Comparison of ENCODE assay signal across 25 cellular contexts in the genomic region with DNA sequence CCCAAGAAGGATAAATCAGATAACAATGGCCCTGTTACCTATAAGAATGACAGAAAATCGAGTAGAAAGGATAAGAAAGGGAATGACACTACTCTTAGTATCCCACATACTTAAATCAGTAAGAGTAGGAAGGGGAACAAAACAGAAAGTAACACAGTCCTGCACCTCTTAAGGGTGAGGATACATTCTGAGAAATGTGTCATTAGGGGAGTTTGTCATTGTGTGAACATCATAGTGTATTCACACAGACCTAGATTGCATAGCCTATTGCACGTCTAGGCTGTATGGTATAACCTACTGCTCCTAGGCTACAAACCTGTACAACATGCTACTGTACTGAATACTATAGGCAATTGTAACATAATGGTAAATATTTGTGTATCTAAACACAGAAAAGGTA.
"Had no signal": no experiment of that assay in that cellular context is flagged by ENCODE, and none has a peak within 500 bp of the region (broad histone marks: within the 10 kb centered on the region; RNA-seq: fewer than 3 reads in every experiment).

No MANE protein-coding gene starts in this region.

- H3K27me3 ChIP-seq: gastroesophageal sphincter had no signal

- H3K4me3 Mint-ChIP-seq: activated B cell treated with CpG ODN at 0.5 μM for 24 hours; activated CD4-positive, alpha-beta memory T cell treated with anti-CD3 and anti-CD28 coated beads for 36 hours; activated CD8-positive, alpha-beta memory T cell treated with anti-CD3 and anti-CD28 coated beads, Interleukin-2, amount 10 ng/mL, durations not matched to agents 7 days and 5 days; activated naive CD8-positive, alpha-beta T cell treated with anti-CD3 and anti-CD28 coated beads, Interleukin-2, amount 10 ng/mL, durations not matched to agents 7 days and 5 days; endodermal cell; memory B cell; nephron progenitor cell; stimulated activated naive B cell treated with anti-CD40 and anti-IgM and Interleukin-4, amounts not matched to agents 10 μg/mL and 1 μg/mL and 100 μg/mL, for 72 hours; type B pancreatic cell had no signal

- H3K36me3 Mint-ChIP-seq: activated CD4-positive, alpha-beta memory T cell treated with anti-CD3 and anti-CD28 coated beads for 36 hours; activated CD8-positive, alpha-beta memory T cell treated with anti-CD3 and anti-CD28 coated beads, Interleukin-2, amount 10 ng/mL, durations not matched to agents 7 days and 5 days; activated naive CD8-positive, alpha-beta T cell treated with anti-CD3 and anti-CD28 coated beads, Interleukin-2, amount 10 ng/mL, durations not matched to agents 7 days and 5 days; memory B cell; stimulated activated naive B cell treated with anti-CD40 and anti-IgM and Interleukin-4, amounts not matched to agents 10 μg/mL and 1 μg/mL and 100 μg/mL, for 72 hours; type B pancreatic cell had no signal

- DNase-seq: activated B cell treated with CpG ODN at 0.5 μM for 24 hours; activated CD4-positive, alpha-beta memory T cell treated with anti-CD3 and anti-CD28 coated beads for 36 hours; activated CD4-positive, alpha-beta T cell treated with anti-CD3 and anti-CD28 coated beads for 4 hours; activated CD8-positive, alpha-beta memory T cell treated with anti-CD3 and anti-CD28 coated beads, Interleukin-2, amount 10 ng/mL, durations not matched to agents 7 days and 5 days; activated naive CD8-positive, alpha-beta T cell treated with anti-CD3 and anti-CD28 coated beads, Interleukin-2, amount 10 ng/mL, durations not matched to agents 7 days and 5 days; activated T-cell treated with anti-CD3 and anti-CD28 coated beads for 4 hours; amygdala; cerebellar nuclear complex; endodermal cell; head of caudate nucleus; islet precursor cell; left colon; nephron progenitor cell; small intestine; stimulated activated CD4-positive, alpha-beta T cell treated with anti-CD3 and anti-CD28 coated beads, Interleukin-2, amount 100 ng/mL, for 24 hours; stimulated activated naive B cell treated with anti-CD40 and anti-IgM and Interleukin-4, amounts not matched to agents 10 μg/mL and 1 μg/mL and 100 μg/mL, for 72 hours; T-helper 9 cell had no signal

- H3K4me3 ChIP-seq: coronary artery, gastroesophageal sphincter, thoracic aorta had no signal

- H3K27ac Mint-ChIP-seq: activated B cell treated with CpG ODN at 0.5 μM for 24 hours; activated CD4-positive, alpha-beta memory T cell treated with anti-CD3 and anti-CD28 coated beads for 36 hours; activated CD8-positive, alpha-beta memory T cell treated with anti-CD3 and anti-CD28 coated beads, Interleukin-2, amount 10 ng/mL, durations not matched to agents 7 days and 5 days; activated naive CD8-positive, alpha-beta T cell treated with anti-CD3 and anti-CD28 coated beads, Interleukin-2, amount 10 ng/mL, durations not matched to agents 7 days and 5 days; memory B cell; nephron progenitor cell; stimulated activated naive B cell treated with anti-CD40 and anti-IgM and Interleukin-4, amounts not matched to agents 10 μg/mL and 1 μg/mL and 100 μg/mL, for 72 hours; type B pancreatic cell had no signal

- H3K9me3 Mint-ChIP-seq: activated B cell treated with CpG ODN at 0.5 μM for 24 hours; activated CD4-positive, alpha-beta memory T cell treated with anti-CD3 and anti-CD28 coated beads for 36 hours; activated naive CD8-positive, alpha-beta T cell treated with anti-CD3 and anti-CD28 coated beads, Interleukin-2, amount 10 ng/mL, durations not matched to agents 7 days and 5 days; endodermal cell; nephron progenitor cell; stimulated activated naive B cell treated with anti-CD40 and anti-IgM and Interleukin-4, amounts not matched to agents 10 μg/mL and 1 μg/mL and 100 μg/mL, for 72 hours; type B pancreatic cell had no signal

- ATAC-seq: activated CD8-positive, alpha-beta memory T cell treated with anti-CD3 and anti-CD28 coated beads, Interleukin-2, amount 10 ng/mL, durations not matched to agents 7 days and 5 days; gastroesophageal sphincter; left colon; sciatic nerve; stimulated activated naive B cell treated with anti-CD40 and anti-IgM and Interleukin-4, amounts not matched to agents 10 μg/mL and 1 μg/mL and 100 μg/mL, for 72 hours had no signal

- H3K4me1 Mint-ChIP-seq: activated B cell treated with CpG ODN at 0.5 μM for 24 hours; activated CD8-positive, alpha-beta memory T cell treated with anti-CD3 and anti-CD28 coated beads, Interleukin-2, amount 10 ng/mL, durations not matched to agents 7 days and 5 days; activated naive CD8-positive, alpha-beta T cell treated with anti-CD3 and anti-CD28 coated beads, Interleukin-2, amount 10 ng/mL, durations not matched to agents 7 days and 5 days; memory B cell; stimulated activated naive B cell treated with anti-CD40 and anti-IgM and Interleukin-4, amounts not matched to agents 10 μg/mL and 1 μg/mL and 100 μg/mL, for 72 hours had no signal

- H3K36me3 ChIP-seq: gastroesophageal sphincter, thoracic aorta had no signal

- H3K4me1 ChIP-seq: gastroesophageal sphincter had no signal

- H3K9me3 ChIP-seq: gastroesophageal sphincter, thoracic aorta had no signal

- H3K27ac ChIP-seq: coronary artery, epithelial cell of prostate, gastroesophageal sphincter, thoracic aorta had no signal

- H3K27me3 Mint-ChIP-seq: stimulated activated naive B cell treated with anti-CD40 and anti-IgM and Interleukin-4, amounts not matched to agents 10 μg/mL and 1 μg/mL and 100 μg/mL, for 72 hours; type B pancreatic cell had no signal

- FAIRE-seq: bronchial epithelial cell, small intestine had no signal
